In the genomic region with DNA sequence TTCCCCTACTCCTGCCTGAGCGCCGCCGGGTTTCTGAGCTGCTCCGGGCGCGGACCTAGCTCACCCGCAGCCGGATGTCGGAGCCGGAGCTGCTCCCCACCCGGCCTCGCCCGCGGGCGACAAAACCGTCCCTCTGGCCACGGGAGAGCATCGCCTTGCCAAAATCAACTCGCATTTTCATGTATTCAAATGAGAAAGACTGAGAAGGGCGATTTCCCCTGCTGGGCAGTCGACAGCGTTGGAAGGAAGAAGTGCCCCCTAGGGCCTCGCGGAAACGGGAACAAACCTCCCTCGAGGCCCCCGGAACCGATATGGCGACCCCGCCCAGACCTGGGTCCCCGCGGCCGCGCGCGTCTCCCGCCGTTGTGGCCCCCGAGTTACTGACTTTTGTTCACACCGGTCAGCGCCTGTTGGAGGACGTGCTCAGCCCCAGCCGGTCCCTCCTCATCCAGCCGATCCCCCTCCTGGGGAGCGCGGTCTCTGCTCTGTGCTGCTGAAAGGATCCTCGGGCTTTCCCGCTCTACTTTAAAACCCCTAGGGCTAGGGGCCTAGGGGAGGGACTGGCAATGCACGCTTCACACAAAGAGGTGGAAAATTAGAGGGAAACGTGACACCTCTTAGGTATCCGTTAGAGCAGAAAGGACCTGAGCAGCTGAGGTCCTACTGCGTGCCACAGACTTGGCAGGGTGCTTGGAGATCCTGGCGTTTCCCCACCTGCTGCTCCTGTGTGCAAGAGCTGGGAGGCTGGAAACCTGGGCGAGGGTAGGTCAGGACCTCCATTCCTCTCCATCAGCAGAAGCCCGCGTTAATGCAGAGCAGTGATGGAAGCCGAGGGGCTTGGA, we compare ENCODE assay signal across 10 cellular contexts. TPM values are rescaled to one million over a fixed set of nuclear protein-coding genes. Genes with fewer than 3 reads are reported as not detected.
A peak's percentile ranks its signal among the peaks of the same experiment; 100 is the strongest.
DNase-seq lines count a peak whose midpoint lies in the region; ATAC-seq and TF ChIP-seq lines count a peak whose summit lies in the region.
"Had no signal": no experiment of that assay in that cellular context is flagged by ENCODE, and none has a peak within 500 bp of the region (broad histone marks: within the 10 kb centered on the region; RNA-seq: fewer than 3 reads in every experiment).

No MANE protein-coding gene starts in this region.

- no peak overlapping the region for H2AFZ ChIP-seq in smooth muscle cell (ENCODE audit: low read depth)

- WGBS in smooth muscle cell (ENCODE audit: low lambda C conversion rate): 5% methylated on average over 57 of the region's 57 CpGs

- no peak overlapping the region for H3K9ac ChIP-seq in HUES48 (ENCODE audit: low read depth, low read length)
- no peak overlapping the region for H3K9ac ChIP-seq in smooth muscle cell (ENCODE audit: low read depth)

- H3K4me2 ChIP-seq in smooth muscle cell: peak overlapping the region; percentile 64

- H3K4me1 Mint-ChIP-seq in activated CD4-positive, alpha-beta T cell treated with anti-CD3 and anti-CD28 coated beads, Interleukin-2, amount 10 ng/mL, durations not matched to agents 24 days and 14 days: peaks cover 5% of the 10 kb centered on the region

- H3K27ac Mint-ChIP-seq in activated CD4-positive, alpha-beta T cell treated with anti-CD3 and anti-CD28 coated beads, Interleukin-2, amount 10 ng/mL, durations not matched to agents 24 days and 14 days: no peak overlapping the region

- H3K4me3 Mint-ChIP-seq in activated CD4-positive, alpha-beta T cell treated with anti-CD3 and anti-CD28 coated beads, Interleukin-2, amount 10 ng/mL, durations not matched to agents 24 days and 14 days: no peak overlapping the region

- H3K27ac ChIP-seq in HUES48 (ENCODE audit: low read depth, low read length): no peak overlapping the region
- no peak overlapping the region for H3K27ac ChIP-seq in smooth muscle cell (ENCODE audit: low read depth)

- H3K9me3 ChIP-seq in HUES48 (ENCODE audit: control insufficient read depth, insufficient read depth, low read length) (no peaks in the 10 kb centered on the region), smooth muscle cell (replicated peaks; ENCODE audit: low read depth) (no peaks in the 10 kb centered on the region)

- H3K36me3 ChIP-seq in HUES48 (ENCODE audit: control insufficient read depth, insufficient read depth, low read length) (no peaks in the 10 kb centered on the region), smooth muscle cell (ENCODE audit: low read depth) (no peaks in the 10 kb centered on the region)

- no peaks in the 10 kb centered on the region for H3K79me2 ChIP-seq in smooth muscle cell (ENCODE audit: low read depth)

- H3K9me3 Mint-ChIP-seq in activated CD4-positive, alpha-beta T cell treated with anti-CD3 and anti-CD28 coated beads, Interleukin-2, amount 10 ng/mL, durations not matched to agents 24 days and 14 days: peaks cover 7% of the 10 kb centered on the region

- ATAC-seq in GM21737 (IDR thresholded peaks at IDR 0.05; ENCODE audit: unreplicated experiment): no peak
- ATAC-seq in HG03432 (IDR thresholded peaks at IDR 0.05; ENCODE audit: unreplicated experiment): no peak

- intact Hi-C loops in activated CD4-positive, alpha-beta T cell treated with anti-CD3 and anti-CD28 coated beads, Interleukin-2, amount 10 ng/mL, durations not matched to agents 24 days and 14 days (cut with micrococcal nuclease): loop anchor here (5.0 kb wide), 1 partner anchor 1017 kb away; a partner anchor contains a TSS

- no peaks in the 10 kb centered on the region for H3K36me3 Mint-ChIP-seq in activated CD4-positive, alpha-beta T cell treated with anti-CD3 and anti-CD28 coated beads, Interleukin-2, amount 10 ng/mL, durations not matched to agents 24 days and 14 days (ENCODE audit: low read depth)

- peaks cover 58% of the 10 kb centered on the region for H3K27me3 Mint-ChIP-seq in activated CD4-positive, alpha-beta T cell treated with anti-CD3 and anti-CD28 coated beads, Interleukin-2, amount 10 ng/mL, durations not matched to agents 24 days and 14 days

- TF ChIP-seq CTCF in smooth muscle cell (IDR thresholded peaks at IDR 0.05; ENCODE audit: borderline replicate concordance, insufficient read depth, poor library complexity, severe bottlenecking): no peak

- H3K27me3 ChIP-seq in HUES48 (ENCODE audit: control insufficient read depth, insufficient read depth, low read length) (peaks cover 99% of the 10 kb centered on the region), smooth muscle cell (ENCODE audit: low read depth) (peaks cover 97% of the 10 kb centered on the region)

- peak overlapping the region; percentile 59 for H3K4me3 ChIP-seq in HUES48 (ENCODE audit: low read depth, low read length)
- peak overlapping the region; percentile 17 for H3K4me3 ChIP-seq in iPS-11a (ENCODE audit: low read depth, low read length)
- peak overlapping the region; percentile 42 for H3K4me3 ChIP-seq in smooth muscle cell

- H3F3A ChIP-seq in smooth muscle cell (ENCODE audit: low read depth): no peaks in the 10 kb centered on the region

- H3K4me1 ChIP-seq in HUES48 (ENCODE audit: control insufficient read depth, insufficient read depth, low read length): peaks cover 23% of the 10 kb centered on the region
- H3K4me1 ChIP-seq in smooth muscle cell (ENCODE audit: low read depth): peaks cover 33% of the 10 kb centered on the region

- DNase-seq in NCI-H69 (lab: John Stamatoyannopoulos, UW) (peak; percentile 97), smooth muscle cell (lab: John Stamatoyannopoulos, UW; ENCODE audit: unreplicated experiment) (no peak)
- no peak for DNase-seq in activated CD4-positive, alpha-beta T cell treated with anti-CD3 and anti-CD28 coated beads, Interleukin-2, amount 10 ng/mL, durations not matched to agents 24 days and 14 days
- DNase-seq: activated CD4-positive, alpha-beta T cell treated with anti-CD3 and anti-CD28 coated beads, Interleukin-2, amount 50 U/mL, for 4 hours; NCI-H1930 had no signal

- H4K20me1 ChIP-seq in smooth muscle cell (ENCODE audit: low read depth): no peaks in the 10 kb centered on the region

RNA-seq across cellular contexts. Expression of a gene that starts 4.3 kb away (rescaled TPM):
- total RNA-seq in smooth muscle cell: not detected in 2 replicates
- polyA plus RNA-seq in smooth muscle cell: not detected in 2 replicates
- total RNA-seq in activated CD4-positive, alpha-beta T cell treated with anti-CD3 and anti-CD28 coated beads, Interleukin-2, amount 10 ng/mL, durations not matched to agents 24 days and 14 days: not detected in 2 replicates
- total RNA-seq: subcutaneous adipose tissue had no signal

RNA-seq across cellular contexts. Expression of a gene that starts 4.7 kb away (rescaled TPM):
- 0.18 and 0.99 TPM in 2 replicates for total RNA-seq in smooth muscle cell
- polyA plus RNA-seq in smooth muscle cell: 0.74 TPM in 1 of 2 replicates, not detected in the other
- 0.07 TPM in 1 of 2 replicates, not detected in the other for total RNA-seq in activated CD4-positive, alpha-beta T cell treated with anti-CD3 and anti-CD28 coated beads, Interleukin-2, amount 10 ng/mL, durations not matched to agents 24 days and 14 days
- total RNA-seq: subcutaneous adipose tissue had no signal
